ENCODE assay signal across 1 cellular context in the genomic region with DNA sequence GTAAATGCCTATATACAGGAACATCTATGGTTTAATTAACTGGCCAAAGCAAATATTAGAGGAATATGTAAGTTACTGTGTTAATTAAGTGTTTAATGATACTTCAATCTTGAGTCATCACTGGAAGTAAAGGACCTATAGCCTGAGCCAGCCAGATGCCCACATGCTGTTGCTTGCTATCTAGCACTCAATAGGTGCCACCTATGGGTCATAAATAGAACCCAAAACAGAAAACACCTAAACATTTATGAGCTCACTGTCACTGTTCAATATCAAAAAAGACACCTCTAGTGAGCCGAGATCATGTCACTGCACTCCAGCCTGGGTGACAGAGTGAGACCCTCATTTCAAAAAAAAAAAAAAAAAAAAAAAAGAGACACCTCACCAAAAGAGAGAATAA.
TF ChIP-seq lines count a peak whose summit lies in the region.

No MANE protein-coding gene starts in this region.

TF ChIP-seq in K562, 482 proteins besides CTCF, POLR2A, EP300 and RAD21 (continued from another document):
- TF ChIP-seq, protein P1, sequence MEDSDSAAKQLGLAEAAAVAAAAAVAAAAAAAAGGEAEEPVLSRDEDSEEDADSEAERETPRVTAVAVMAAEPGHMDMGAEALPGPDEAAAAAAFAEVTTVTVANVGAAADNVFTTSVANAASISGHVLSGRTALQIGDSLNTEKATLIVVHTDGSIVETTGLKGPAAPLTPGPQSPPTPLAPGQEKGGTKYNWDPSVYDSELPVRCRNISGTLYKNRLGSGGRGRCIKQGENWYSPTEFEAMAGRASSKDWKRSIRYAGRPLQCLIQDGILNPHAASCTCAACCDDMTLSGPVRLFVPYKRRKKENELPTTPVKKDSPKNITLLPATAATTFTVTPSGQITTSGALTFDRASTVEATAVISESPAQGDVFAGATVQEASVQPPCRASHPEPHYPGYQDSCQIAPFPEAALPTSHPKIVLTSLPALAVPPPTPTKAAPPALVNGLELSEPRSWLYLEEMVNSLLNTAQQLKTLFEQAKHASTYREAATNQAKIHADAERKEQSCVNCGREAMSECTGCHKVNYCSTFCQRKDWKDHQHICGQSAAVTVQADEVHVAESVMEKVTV (CRISPR knock-in tag; IDR thresholded peaks at IDR 0.05) = no peak
- no peak for TF ChIP-seq CBX5 (IDR thresholded peaks at IDR 0.05; ENCODE audit: borderline replicate concordance, low read depth)
- no peak for TF ChIP-seq PRPF4 (IDR thresholded peaks at IDR 0.05; ENCODE audit: insufficient read depth, low read depth, low read length, poor library complexity, severe bottlenecking)
